Comparison of ENCODE assay signal across 37 cellular contexts in the genomic region with DNA sequence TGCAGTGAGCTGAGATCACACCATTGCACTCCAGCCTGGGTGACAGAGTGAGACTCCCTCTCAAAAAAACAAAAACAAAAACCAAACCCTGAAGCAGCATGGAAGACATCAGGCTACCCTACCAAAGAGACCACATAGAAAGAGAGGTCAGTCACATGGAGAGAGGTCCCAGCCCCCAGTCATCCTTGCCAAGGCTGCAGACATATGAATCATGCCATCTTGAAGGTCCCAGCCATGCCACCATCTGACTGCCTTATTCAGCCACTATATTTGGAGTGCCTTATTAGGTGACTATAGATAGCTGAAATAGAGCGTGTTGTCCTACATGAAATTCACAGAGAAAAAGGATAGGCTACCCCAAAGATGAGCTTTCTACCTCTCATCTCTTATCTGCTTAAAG. TPM values are rescaled to one million over a fixed set of nuclear protein-coding genes. Genes with fewer than 3 reads are reported as not detected.
"Had no signal": no experiment of that assay in that cellular context is flagged by ENCODE, and none has a peak within 500 bp of the region (broad histone marks: within the 10 kb centered on the region; RNA-seq: fewer than 3 reads in every experiment).

No MANE protein-coding gene starts in this region.

- H3K36me3 ChIP-seq: ascending aorta, cardiac muscle cell, WERI-Rb-1 had no signal

- H3K4me3 ChIP-seq: ascending aorta, cardiac muscle cell had no signal

- H3K9me3 Mint-ChIP-seq: activated CD4-positive, alpha-beta memory T cell treated with anti-CD3 and anti-CD28 coated beads, Interleukin-2, amount 10 ng/mL, durations not matched to agents 7 days and 5 days; activated CD4-positive, alpha-beta T cell treated with anti-CD3 and anti-CD28 coated beads, Interleukin-2, amount 10 ng/mL, durations not matched to agents 7 days and 5 days; activated naive CD4-positive, alpha-beta T cell treated with anti-CD3 and anti-CD28 coated beads, Interleukin-2, amount 10 ng/mL, durations not matched to agents 7 days and 5 days; activated naive CD4-positive, alpha-beta T cell treated with anti-CD3 and anti-CD28 coated beads, Interleukin-2, amount 50 U/mL, for 24 hours; activated naive CD8-positive, alpha-beta T cell treated with anti-CD3 and anti-CD28 coated beads, Interleukin-2, amount 10 ng/mL, durations not matched to agents 7 days and 5 days; activated naive CD8-positive, alpha-beta T cell treated with anti-CD3 and anti-CD28 coated beads, Interleukin-2, amount 50 U/mL, for 24 hours; activated T-cell treated with anti-CD3 and anti-CD28 coated beads, Interleukin-2, amount 50 U/mL, for 24 hours; activated T-helper 2 cell treated with anti-CD3 and anti-CD28 coated beads, Interferon-gamma antibody, Interleukin-2, Interleukin-4, amounts not matched to agents 10 μg/mL and 5 μg/mL and 100 μg/mL, durations not matched to agents 14 hours and 24 hours and 36 hours; brain; central memory CD8-positive, alpha-beta T cell; T-cell; WTC11 had no signal

- DNase-seq: activated CD4-positive, alpha-beta memory T cell treated with anti-CD3 and anti-CD28 coated beads, Interleukin-2, amount 10 ng/mL, durations not matched to agents 7 days and 5 days; activated CD4-positive, alpha-beta T cell treated with anti-CD3 and anti-CD28 coated beads for 1 hour; activated CD4-positive, alpha-beta T cell treated with anti-CD3 and anti-CD28 coated beads for 36 hours; activated CD4-positive, alpha-beta T cell treated with anti-CD3 and anti-CD28 coated beads for 48 hours; activated CD4-positive, alpha-beta T cell treated with anti-CD3 and anti-CD28 coated beads, Interleukin-2, amount 10 ng/mL, durations not matched to agents 7 days and 5 days; activated CD4-positive, alpha-beta T cell treated with anti-CD3 and anti-CD28 coated beads, Interleukin-2, amount 50 U/mL, for 48 hours; activated CD4-positive, CD25-positive, alpha-beta regulatory T cell; activated CD8-positive, alpha-beta memory T cell treated with anti-CD3 and anti-CD28 coated beads for 24 hours; activated CD8-positive, alpha-beta memory T cell treated with anti-CD3 and anti-CD28 coated beads, Interleukin-2, amount 10 ng/mL, durations not matched to agents 7 days and 5 days; activated CD8-positive, alpha-beta memory T cell treated with anti-CD3 and anti-CD28 coated beads, Interleukin-2, amount 50 U/mL, for 48 hours; activated CD8-positive, alpha-beta T cell treated with anti-CD3 and anti-CD28 coated beads, Interleukin-2, amount 10 ng/mL, durations not matched to agents 7 days and 5 days; activated effector memory CD4-positive, alpha-beta T cell treated with Interleukin-2 at 50 U/mL for 16 hours; activated gamma-delta T cell; activated naive CD4-positive, alpha-beta T cell treated with anti-CD3 and anti-CD28 coated beads, Interleukin-2, amount 10 ng/mL, durations not matched to agents 7 days and 5 days; activated naive CD4-positive, alpha-beta T cell treated with Interleukin-2 at 50 U/mL for 16 hours; activated naive CD8-positive, alpha-beta T cell treated with anti-CD3 and anti-CD28 coated beads, Interleukin-2, amount 10 ng/mL, durations not matched to agents 7 days and 5 days; activated naive CD8-positive, alpha-beta T cell treated with anti-CD3 and anti-CD28 coated beads, Interleukin-2, amount 50 U/mL, for 24 hours; activated T-cell treated with anti-CD3 and anti-CD28 coated beads, Interleukin-2, amount 50 U/mL, for 24 hours; activated T-cell treated with anti-CD3 and anti-CD28 coated beads, Interleukin-2, amount 50 U/mL, for 48 hours; amygdala; anterior cingulate cortex; caudate nucleus; T-cell; T-helper 17 cell; T-helper 9 cell had no signal

- H3K9me3 ChIP-seq: ascending aorta had no signal

- H3K4me1 Mint-ChIP-seq: activated CD4-positive, alpha-beta memory T cell treated with anti-CD3 and anti-CD28 coated beads, Interleukin-2, amount 10 ng/mL, durations not matched to agents 7 days and 5 days; activated naive CD4-positive, alpha-beta T cell treated with anti-CD3 and anti-CD28 coated beads, Interleukin-2, amount 10 ng/mL, durations not matched to agents 7 days and 5 days; activated naive CD4-positive, alpha-beta T cell treated with anti-CD3 and anti-CD28 coated beads, Interleukin-2, amount 50 U/mL, for 24 hours; activated naive CD8-positive, alpha-beta T cell treated with anti-CD3 and anti-CD28 coated beads, Interleukin-2, amount 10 ng/mL, durations not matched to agents 7 days and 5 days; brain; central memory CD8-positive, alpha-beta T cell had no signal

- H3K27ac ChIP-seq: ascending aorta, cardiac muscle cell, WERI-Rb-1 had no signal

- H3K4me3 Mint-ChIP-seq: activated CD4-positive, alpha-beta memory T cell treated with anti-CD3 and anti-CD28 coated beads, Interleukin-2, amount 10 ng/mL, durations not matched to agents 7 days and 5 days; activated CD4-positive, alpha-beta T cell treated with anti-CD3 and anti-CD28 coated beads for 36 hours; activated CD4-positive, alpha-beta T cell treated with anti-CD3 and anti-CD28 coated beads, Interleukin-2, amount 10 ng/mL, durations not matched to agents 7 days and 5 days; activated CD8-positive, alpha-beta memory T cell treated with anti-CD3 and anti-CD28 coated beads, Interleukin-2, amount 10 ng/mL, durations not matched to agents 7 days and 5 days; activated CD8-positive, alpha-beta T cell treated with anti-CD3 and anti-CD28 coated beads, Interleukin-2, amount 10 ng/mL, durations not matched to agents 7 days and 5 days; activated naive CD4-positive, alpha-beta T cell treated with anti-CD3 and anti-CD28 coated beads, Interleukin-2, amount 10 ng/mL, durations not matched to agents 7 days and 5 days; activated naive CD4-positive, alpha-beta T cell treated with anti-CD3 and anti-CD28 coated beads, Interleukin-2, amount 50 U/mL, for 24 hours; activated naive CD8-positive, alpha-beta T cell; activated naive CD8-positive, alpha-beta T cell treated with anti-CD3 and anti-CD28 coated beads, Interleukin-2, amount 10 ng/mL, durations not matched to agents 7 days and 5 days; activated naive CD8-positive, alpha-beta T cell treated with anti-CD3 and anti-CD28 coated beads, Interleukin-2, amount 50 U/mL, for 24 hours; activated T-cell treated with anti-CD3 and anti-CD28 coated beads, Interleukin-2, amount 50 U/mL, for 24 hours; brain; central memory CD8-positive, alpha-beta T cell; T-cell; T-helper 17 cell; WTC11 had no signal

- H3K36me3 Mint-ChIP-seq: activated naive CD4-positive, alpha-beta T cell treated with anti-CD3 and anti-CD28 coated beads, Interleukin-2, amount 10 ng/mL, durations not matched to agents 7 days and 5 days; activated naive CD4-positive, alpha-beta T cell treated with anti-CD3 and anti-CD28 coated beads, Interleukin-2, amount 50 U/mL, for 24 hours; activated naive CD8-positive, alpha-beta T cell; activated naive CD8-positive, alpha-beta T cell treated with anti-CD3 and anti-CD28 coated beads, Interleukin-2, amount 10 ng/mL, durations not matched to agents 7 days and 5 days; brain; T-cell; WTC11 had no signal

- ATAC-seq: activated CD4-positive, alpha-beta T cell treated with anti-CD3 and anti-CD28 coated beads for 36 hours; activated CD4-positive, CD25-positive, alpha-beta regulatory T cell treated with anti-CD3 and anti-CD28 coated beads, Interleukin-2, amount 50 U/mL, for 24 hours; activated CD8-positive, alpha-beta memory T cell treated with anti-CD3 and anti-CD28 coated beads, Interleukin-2, amount 10 ng/mL, durations not matched to agents 7 days and 5 days; activated CD8-positive, alpha-beta T cell treated with anti-CD3 and anti-CD28 coated beads, Interleukin-2, amount 10 ng/mL, durations not matched to agents 7 days and 5 days; activated naive CD8-positive, alpha-beta T cell treated with anti-CD3 and anti-CD28 coated beads, Interleukin-2, amount 50 U/mL, for 24 hours; T-cell; T-helper 17 cell; WTC11 had no signal

- H3K27ac Mint-ChIP-seq: activated CD4-positive, alpha-beta memory T cell treated with anti-CD3 and anti-CD28 coated beads, Interleukin-2, amount 10 ng/mL, durations not matched to agents 7 days and 5 days; activated CD4-positive, alpha-beta T cell treated with anti-CD3 and anti-CD28 coated beads for 36 hours; activated CD4-positive, alpha-beta T cell treated with anti-CD3 and anti-CD28 coated beads, Interleukin-2, amount 10 ng/mL, durations not matched to agents 7 days and 5 days; activated CD8-positive, alpha-beta memory T cell treated with anti-CD3 and anti-CD28 coated beads, Interleukin-2, amount 10 ng/mL, durations not matched to agents 7 days and 5 days; activated CD8-positive, alpha-beta T cell treated with anti-CD3 and anti-CD28 coated beads, Interleukin-2, amount 10 ng/mL, durations not matched to agents 7 days and 5 days; activated naive CD4-positive, alpha-beta T cell treated with anti-CD3 and anti-CD28 coated beads, Interleukin-2, amount 10 ng/mL, durations not matched to agents 7 days and 5 days; activated naive CD4-positive, alpha-beta T cell treated with anti-CD3 and anti-CD28 coated beads, Interleukin-2, amount 50 U/mL, for 24 hours; activated naive CD8-positive, alpha-beta T cell; activated naive CD8-positive, alpha-beta T cell treated with anti-CD3 and anti-CD28 coated beads, Interleukin-2, amount 10 ng/mL, durations not matched to agents 7 days and 5 days; activated naive CD8-positive, alpha-beta T cell treated with anti-CD3 and anti-CD28 coated beads, Interleukin-2, amount 50 U/mL, for 24 hours; activated T-cell treated with anti-CD3 and anti-CD28 coated beads, Interleukin-2, amount 50 U/mL, for 24 hours; activated T-helper 2 cell treated with anti-CD3 and anti-CD28 coated beads, Interferon-gamma antibody, Interleukin-2, Interleukin-4, amounts not matched to agents 10 μg/mL and 5 μg/mL and 100 μg/mL, durations not matched to agents 14 hours and 24 hours and 36 hours; brain; T-cell; T-helper 17 cell; WTC11 had no signal

- H3K4me1 ChIP-seq: ascending aorta had no signal

- FAIRE-seq: bronchial epithelial cell, TTC549 had no signal

- H3K27me3 ChIP-seq: ascending aorta, cardiac muscle cell had no signal

RNA-seq across cellular contexts. Expression of gene SPINK2, which starts 48.2 kb away (rescaled TPM):
- total RNA-seq: ascending aorta, bronchial epithelial cell, cardiac muscle cell had no signal
- polyA plus RNA-seq: cardiac muscle cell had no signal
